ENCODE assay signal across 5 cellular contexts in the genomic region with DNA sequence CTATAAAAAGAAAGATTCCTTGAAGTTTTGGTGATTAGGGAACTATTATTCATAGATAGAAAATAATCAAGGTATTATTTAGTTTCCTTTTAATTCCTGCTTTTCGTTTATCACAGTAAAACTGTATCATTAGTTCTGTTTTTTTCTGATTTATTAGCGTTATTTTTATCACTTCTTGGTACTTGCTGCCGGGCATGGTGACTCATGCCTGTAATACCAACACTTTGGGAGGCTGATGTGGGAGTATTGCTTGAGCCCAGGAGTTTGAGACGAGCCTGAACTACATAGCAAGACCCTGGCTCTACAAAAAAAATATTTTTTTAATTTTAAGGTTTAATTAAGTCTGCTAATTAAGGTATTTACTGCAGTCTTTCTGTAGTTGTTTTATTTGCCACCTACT. TPM values are rescaled to one million over a fixed set of nuclear protein-coding genes. Genes with fewer than 3 reads are reported as not detected.
"Had no signal": no experiment of that assay in that cellular context is flagged by ENCODE, and none has a peak within 500 bp of the region (broad histone marks: within the 10 kb centered on the region; RNA-seq: fewer than 3 reads in every experiment).

No MANE protein-coding gene starts in this region.

RNA-seq across cellular contexts. Expression of gene PDZK1, which starts 42.2 kb away (rescaled TPM):
- total RNA-seq: ascending aorta had no signal

RNA-seq across cellular contexts. Expression of gene CD160, which starts 54.3 kb away (rescaled TPM):
- total RNA-seq: activated CD4-positive, alpha-beta memory T cell treated with anti-CD3 and anti-CD28 coated beads, Interleukin-2, amount 10 ng/mL, durations not matched to agents 7 days and 5 days; ascending aorta; body of pancreas; bronchial epithelial cell; OCI-LY7 had no signal
